Comparison of ENCODE assay signal across 5 cellular contexts in genomic region chr16:15389906-15390305, GRCh38. TPM values are rescaled to one million over a fixed set of nuclear protein-coding genes. Genes with fewer than 3 reads are reported as not detected.
"Had no signal": no experiment of that assay in that cellular context is flagged by ENCODE, and none has a peak within 500 bp of the region (broad histone marks: within the 10 kb centered on the region; RNA-seq: fewer than 3 reads in every experiment).

No MANE protein-coding gene starts in this region.

RNA-seq across cellular contexts. Expression of gene MPV17L, which starts 5.6 kb away (rescaled TPM):
- total RNA-seq: activated naive CD4-positive, alpha-beta T cell treated with anti-CD3 and anti-CD28 coated beads for 36 hours; activated naive CD4-positive, alpha-beta T cell treated with anti-CD3 and anti-CD28 coated beads, Interleukin-2, amount 50 U/mL, for 72 hours; activated naive CD8-positive, alpha-beta T cell treated with anti-CD3 and anti-CD28 coated beads, Interleukin-2, amount 10 ng/mL, durations not matched to agents 7 days and 5 days; activated T-helper 17 cell treated with anti-CD3 and anti-CD28 coated beads, Interleukin-2, amount 50 U/mL, for 72 hours had no signal

RNA-seq across cellular contexts. Expression of gene NPIPA5, which starts 11.8 kb away (rescaled TPM):
- total RNA-seq: ascending aorta had no signal
